16 cellular contexts compared by ENCODE assay signal in the genomic region with DNA sequence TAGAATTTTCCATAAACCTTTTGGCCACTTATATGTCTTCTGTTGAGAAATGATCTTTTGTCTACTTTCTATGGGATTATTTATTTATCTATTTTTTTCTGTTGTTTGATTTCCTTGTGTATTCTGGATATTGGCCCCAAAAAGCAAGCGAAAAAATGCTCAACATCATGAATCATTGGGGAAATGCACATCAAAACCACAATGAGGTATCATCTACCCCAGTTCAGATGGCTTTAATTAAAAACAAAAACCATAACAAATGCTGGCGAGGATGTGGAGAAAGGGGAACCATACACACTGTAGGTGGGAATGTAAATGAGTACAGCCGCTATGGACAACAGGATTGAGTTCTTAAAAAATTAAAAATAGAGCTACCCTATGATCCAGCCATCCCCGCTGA.
DNase-seq lines count a peak whose midpoint lies in the region; ATAC-seq and TF ChIP-seq lines count a peak whose summit lies in the region.
"Had no signal": no experiment of that assay in that cellular context is flagged by ENCODE, and none has a peak within 500 bp of the region (broad histone marks: within the 10 kb centered on the region; RNA-seq: fewer than 3 reads in every experiment).

No MANE protein-coding gene starts in this region.

- intact Hi-C loops in activated T-helper 1 cell treated with anti-CD3 and anti-CD28 coated beads, Interleukin-12 subunit alpha, Interleukin-12 subunit beta, Interleukin-2, Interleukin-4 antibody, amounts not matched to agents 30 ng/mL and 10 ng/mL and 1 ng/mL, durations not matched to agents 14 hours and 24 hours and 36 hours (cut with micrococcal nuclease) = loop anchor here (10.0 kb wide), 1 partner anchor 724 kb away; no protein-coding TSS in a partner anchor

- no peaks in the 10 kb centered on the region for H3K9me3 ChIP-seq in SK-N-SH

- no peak overlapping the region for H2AFZ ChIP-seq in SK-N-SH (ENCODE audit: low read depth)

- no peak for ATAC-seq in SK-N-SH treated with all-trans-retinoic acid at 6 μM for 48 hours

- no peak overlapping the region for H3K4me2 ChIP-seq in SK-N-SH

- no peaks in the 10 kb centered on the region for H3K79me2 ChIP-seq in SK-N-SH (ENCODE audit: insufficient read depth)

- 11% methylated on average over 4 of the region's 4 CpGs for WGBS in SK-N-SH (ENCODE audit: low lambda C conversion rate)

- no peak overlapping the region for H3K4me3 Mint-ChIP-seq in activated T-helper 1 cell treated with anti-CD3 and anti-CD28 coated beads, Interleukin-12 subunit alpha, Interleukin-12 subunit beta, Interleukin-2, Interleukin-4 antibody, amounts not matched to agents 30 ng/mL and 10 ng/mL and 1 ng/mL, durations not matched to agents 14 hours and 24 hours and 36 hours
- H3K4me3 Mint-ChIP-seq: CD4-positive, CD25-positive, alpha-beta regulatory T cell had no signal

- H3F3A ChIP-seq in SK-N-SH (replicated peaks; ENCODE audit: insufficient read depth) = no peaks in the 10 kb centered on the region

- TF ChIP-seq CTCF in SK-N-SH (IDR thresholded peaks at IDR 0.05) = no peak

- CTCF ChIA-PET in SK-N-SH (lab: Yijun Ruan, JAX) = interaction anchor here (1.2 kb wide), 1 partner anchor 474 kb away, joined by 4 read pairs; no protein-coding TSS in a partner anchor

- peaks cover 40% of the 10 kb centered on the region for H3K27me3 ChIP-seq in SK-N-SH (ENCODE audit: insufficient read depth)

- H3K9ac ChIP-seq in SK-N-SH = no peak overlapping the region

- H3K27me3 Mint-ChIP-seq in activated T-helper 1 cell treated with anti-CD3 and anti-CD28 coated beads, Interleukin-12 subunit alpha, Interleukin-12 subunit beta, Interleukin-2, Interleukin-4 antibody, amounts not matched to agents 30 ng/mL and 10 ng/mL and 1 ng/mL, durations not matched to agents 14 hours and 24 hours and 36 hours (ENCODE audit: insufficient read depth) = peaks cover 40% of the 10 kb centered on the region

- no peak for TF ChIP-seq RAD21 in SK-N-SH (IDR thresholded peaks at IDR 0.05; ENCODE audit: low read length)

- POLR2A ChIA-PET in SK-N-SH (lab: Yijun Ruan, JAX) = no interaction called here

- no peak overlapping the region for H3K27ac Mint-ChIP-seq in activated T-helper 1 cell treated with anti-CD3 and anti-CD28 coated beads, Interleukin-12 subunit alpha, Interleukin-12 subunit beta, Interleukin-2, Interleukin-4 antibody, amounts not matched to agents 30 ng/mL and 10 ng/mL and 1 ng/mL, durations not matched to agents 14 hours and 24 hours and 36 hours
- H3K27ac Mint-ChIP-seq: CD4-positive, CD25-positive, alpha-beta regulatory T cell had no signal

- no peak overlapping the region for H3K27ac ChIP-seq in SK-N-SH (ENCODE audit: low read depth in 2 of 2, low read length in 1 of 2)
- H3K27ac ChIP-seq: 22Rv1 had no signal

- H3K4me1 Mint-ChIP-seq in activated T-helper 1 cell treated with anti-CD3 and anti-CD28 coated beads, Interleukin-12 subunit alpha, Interleukin-12 subunit beta, Interleukin-2, Interleukin-4 antibody, amounts not matched to agents 30 ng/mL and 10 ng/mL and 1 ng/mL, durations not matched to agents 14 hours and 24 hours and 36 hours (ENCODE audit: low read depth) = no peaks in the 10 kb centered on the region

- no peaks in the 10 kb centered on the region for H3K36me3 ChIP-seq in SK-N-SH (replicated peaks in 1 of 2; ENCODE audit: control insufficient read depth in 1 of 2, insufficient read depth in 2 of 2, low read length in 1 of 2)

- DNase-seq in SK-N-SH = no peak
- peak; percentile 10 for DNase-seq in LHCN-M2 (ENCODE audit: low read depth)
- DNase-seq in fibroblast of gingiva (ENCODE audit: low read depth) = peak; percentile 91
- no peak for DNase-seq in amniotic stem cell (lab: John Stamatoyannopoulos, UW)
- DNase-seq in stimulated activated CD4-positive, alpha-beta T cell treated with anti-CD3 and anti-CD28 coated beads, Interleukin-12 subunit alpha, Interleukin-12 subunit beta, amount 100 ng/mL, for 4 hours = no peak
- DNase-seq in activated T-helper 1 cell treated with anti-CD3 and anti-CD28 coated beads, Interleukin-12 subunit alpha, Interleukin-12 subunit beta, Interleukin-2, Interleukin-4 antibody, amounts not matched to agents 30 ng/mL and 10 ng/mL and 1 ng/mL, durations not matched to agents 14 hours and 24 hours and 36 hours (ENCODE audit: low spot score) = no peak
- DNase-seq in cerebellar cortex (ENCODE audit: low spot score) = no peak
- DNase-seq: CD4-positive, CD25-positive, alpha-beta regulatory T cell; DMS53; NCI-H2107; NCI-H345; NCI-H526 treated with DMSO at 0.1 percent for 48 hours; NK-92 treated with Interleukin-12 subunit alpha and Interleukin-12 subunit beta, amount 100 ng/mL, for 24 hours; OCI-M1 had no signal

- TF ChIP-seq EP300 in SK-N-SH (IDR thresholded peaks at IDR 0.05; ENCODE audit: borderline replicate concordance in 1 of 2, low read depth in 1 of 2, low read length in 1 of 2) = no peak

- H4K20me1 ChIP-seq in SK-N-SH (ENCODE audit: insufficient read depth) = no peaks in the 10 kb centered on the region

- no peak overlapping the region for H3K4me3 ChIP-seq in SK-N-SH (ENCODE audit: low read depth in 2 of 2, low read length in 1 of 2)

- no peaks in the 10 kb centered on the region for H3K9me2 ChIP-seq in SK-N-SH

- H3K36me3 Mint-ChIP-seq in activated T-helper 1 cell treated with anti-CD3 and anti-CD28 coated beads, Interleukin-12 subunit alpha, Interleukin-12 subunit beta, Interleukin-2, Interleukin-4 antibody, amounts not matched to agents 30 ng/mL and 10 ng/mL and 1 ng/mL, durations not matched to agents 14 hours and 24 hours and 36 hours (ENCODE audit: low read depth) = no peaks in the 10 kb centered on the region
- H3K36me3 Mint-ChIP-seq: CD4-positive, CD25-positive, alpha-beta regulatory T cell had no signal

- peaks cover 0 to 4% of the 10 kb centered on the region in 2 experiments; a peak in 1 of 4 replicates for H3K4me1 ChIP-seq in SK-N-SH (ENCODE audit: control insufficient read depth in 1 of 2, insufficient read depth in 2 of 2, low read depth in 1 of 2, low read length in 1 of 2)

- H3K9me3 Mint-ChIP-seq in activated T-helper 1 cell treated with anti-CD3 and anti-CD28 coated beads, Interleukin-12 subunit alpha, Interleukin-12 subunit beta, Interleukin-2, Interleukin-4 antibody, amounts not matched to agents 30 ng/mL and 10 ng/mL and 1 ng/mL, durations not matched to agents 14 hours and 24 hours and 36 hours = no peaks in the 10 kb centered on the region

TF ChIP-seq in SK-N-SH, 30 proteins besides CTCF, POLR2A, EP300 and RAD21 (continues in another document):
- TF ChIP-seq JUND (IDR thresholded peaks at IDR 0.05) (no peak), TCF12 (IDR thresholded peaks at IDR 0.05) (peak; percentile 80), MXI1 (IDR thresholded peaks at IDR 0.05; ENCODE audit: low read depth, low read length) (no peak)
- TF ChIP-seq, protein P1, sequence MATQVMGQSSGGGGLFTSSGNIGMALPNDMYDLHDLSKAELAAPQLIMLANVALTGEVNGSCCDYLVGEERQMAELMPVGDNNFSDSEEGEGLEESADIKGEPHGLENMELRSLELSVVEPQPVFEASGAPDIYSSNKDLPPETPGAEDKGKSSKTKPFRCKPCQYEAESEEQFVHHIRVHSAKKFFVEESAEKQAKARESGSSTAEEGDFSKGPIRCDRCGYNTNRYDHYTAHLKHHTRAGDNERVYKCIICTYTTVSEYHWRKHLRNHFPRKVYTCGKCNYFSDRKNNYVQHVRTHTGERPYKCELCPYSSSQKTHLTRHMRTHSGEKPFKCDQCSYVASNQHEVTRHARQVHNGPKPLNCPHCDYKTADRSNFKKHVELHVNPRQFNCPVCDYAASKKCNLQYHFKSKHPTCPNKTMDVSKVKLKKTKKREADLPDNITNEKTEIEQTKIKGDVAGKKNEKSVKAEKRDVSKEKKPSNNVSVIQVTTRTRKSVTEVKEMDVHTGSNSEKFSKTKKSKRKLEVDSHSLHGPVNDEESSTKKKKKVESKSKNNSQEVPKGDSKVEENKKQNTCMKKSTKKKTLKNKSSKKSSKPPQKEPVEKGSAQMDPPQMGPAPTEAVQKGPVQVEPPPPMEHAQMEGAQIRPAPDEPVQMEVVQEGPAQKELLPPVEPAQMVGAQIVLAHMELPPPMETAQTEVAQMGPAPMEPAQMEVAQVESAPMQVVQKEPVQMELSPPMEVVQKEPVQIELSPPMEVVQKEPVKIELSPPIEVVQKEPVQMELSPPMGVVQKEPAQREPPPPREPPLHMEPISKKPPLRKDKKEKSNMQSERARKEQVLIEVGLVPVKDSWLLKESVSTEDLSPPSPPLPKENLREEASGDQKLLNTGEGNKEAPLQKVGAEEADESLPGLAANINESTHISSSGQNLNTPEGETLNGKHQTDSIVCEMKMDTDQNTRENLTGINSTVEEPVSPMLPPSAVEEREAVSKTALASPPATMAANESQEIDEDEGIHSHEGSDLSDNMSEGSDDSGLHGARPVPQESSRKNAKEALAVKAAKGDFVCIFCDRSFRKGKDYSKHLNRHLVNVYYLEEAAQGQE (IDR thresholded peaks at IDR 0.05; ENCODE audit: low read depth, low read length) = no peak

TF ChIP-seq in SK-N-SH treated with all-trans-retinoic acid at 6 μM for 48 hours, 23 proteins besides CTCF, POLR2A, EP300 and RAD21 (continues in another document):
- no peak for TF ChIP-seq GLIS3 (CRISPR knock-in tag; IDR thresholded peaks at IDR 0.05)
- no peak for TF ChIP-seq CREB5 (CRISPR knock-in tag; IDR thresholded peaks at IDR 0.05; ENCODE audit: low read depth)
- TF ChIP-seq SNAI2 (CRISPR knock-in tag; IDR thresholded peaks at IDR 0.05) = no peak
- no peak for TF ChIP-seq RARB (CRISPR knock-in tag; IDR thresholded peaks at IDR 0.05)
- TF ChIP-seq TCF4 (CRISPR knock-in tag; IDR thresholded peaks at IDR 0.05; ENCODE audit: borderline replicate concordance) = no peak

Comparison
In these comparisons a context has a peak if more than half of its experiments do, and no peak if none do; other contexts are left out.
1. DNase-seq: peak in LHCN-M2 (single experiment) and fibroblast of gingiva (single experiment); none in SK-N-SH (single experiment), amniotic stem cell (single experiment), stimulated activated CD4-positive, alpha-beta T cell treated with anti-CD3 and anti-CD28 coated beads, Interleukin-12 subunit alpha, Interleukin-12 subunit beta, amount 100 ng/mL, for 4 hours (single experiment), activated T-helper 1 cell treated with anti-CD3 and anti-CD28 coated beads, Interleukin-12 subunit alpha, Interleukin-12 subunit beta, Interleukin-2, Interleukin-4 antibody, amounts not matched to agents 30 ng/mL and 10 ng/mL and 1 ng/mL, durations not matched to agents 14 hours and 24 hours and 36 hours (single experiment) and cerebellar cortex (single experiment).